24 cellular contexts compared by ENCODE assay signal in the genomic region with DNA sequence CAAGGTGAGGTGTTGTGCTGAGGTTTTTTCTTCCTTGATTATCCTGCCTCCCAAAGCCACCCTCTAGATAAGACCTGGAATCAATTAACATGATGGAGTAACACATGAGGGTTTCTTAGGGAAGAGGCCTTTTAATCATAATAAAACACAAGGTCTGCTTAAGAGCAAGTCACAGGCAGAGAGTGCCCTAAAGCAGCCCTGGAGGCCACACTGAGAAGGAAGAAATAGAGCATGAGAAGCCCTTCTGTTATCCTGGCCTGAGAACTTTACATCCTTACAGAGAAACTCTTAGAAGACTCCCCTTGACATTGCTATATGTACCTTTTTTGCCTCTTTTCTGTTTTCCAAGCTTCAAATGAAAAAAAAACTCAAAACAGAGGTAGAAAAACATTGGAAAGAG.
"Had no signal": no experiment of that assay in that cellular context is flagged by ENCODE, and none has a peak within 500 bp of the region (broad histone marks: within the 10 kb centered on the region; RNA-seq: fewer than 3 reads in every experiment).

No MANE protein-coding gene starts in this region.

- H3K27ac ChIP-seq: coronary artery, dorsolateral prefrontal cortex, esophagus muscularis mucosa, gastrocnemius medialis, heart right ventricle, left lung had no signal

- FAIRE-seq: endothelial cell of umbilical vein, islet of Langerhans, keratinocyte had no signal

- H3K4me1 Mint-ChIP-seq: memory B cell had no signal

- H3K36me3 Mint-ChIP-seq: memory B cell had no signal

- DNase-seq: dermis blood vessel endothelial cell; dorsolateral prefrontal cortex; effector CD4-positive, alpha-beta T cell; effector memory CD4-positive, alpha-beta T cell; foreskin melanocyte; gastrocnemius medialis; glutamatergic neuron; head of caudate nucleus; heart right ventricle; hippocampal formation; left cardiac atrium; left lung; left ventricle myocardium superior; mammary epithelial cell; mesendoderm; midbrain; naive thymus-derived CD4-positive, alpha-beta T cell had no signal

- H3K4me3 ChIP-seq: coronary artery, dorsolateral prefrontal cortex, esophagus muscularis mucosa, gastrocnemius medialis, heart right ventricle, left lung, lung had no signal

- H3K27me3 ChIP-seq: dorsolateral prefrontal cortex, esophagus muscularis mucosa, gastrocnemius medialis, heart right ventricle, left lung had no signal

- H3K36me3 ChIP-seq: esophagus muscularis mucosa, gastrocnemius medialis, heart right ventricle, left lung had no signal

- H3K27me3 Mint-ChIP-seq: memory B cell had no signal

- ATAC-seq: gastrocnemius medialis; heart right ventricle; left cardiac atrium; left lung; left ventricle myocardium superior; naive thymus-derived CD4-positive, alpha-beta T cell had no signal

- H3K27ac Mint-ChIP-seq: memory B cell had no signal

- H3K9me3 ChIP-seq: gastrocnemius medialis, heart right ventricle, left lung had no signal

- H3K9me3 Mint-ChIP-seq: memory B cell had no signal

- H3K4me1 ChIP-seq: esophagus muscularis mucosa, heart right ventricle, left lung had no signal

- H3K4me3 Mint-ChIP-seq: memory B cell; naive thymus-derived CD4-positive, alpha-beta T cell had no signal
